8 cellular contexts compared by ENCODE assay signal in the genomic region with DNA sequence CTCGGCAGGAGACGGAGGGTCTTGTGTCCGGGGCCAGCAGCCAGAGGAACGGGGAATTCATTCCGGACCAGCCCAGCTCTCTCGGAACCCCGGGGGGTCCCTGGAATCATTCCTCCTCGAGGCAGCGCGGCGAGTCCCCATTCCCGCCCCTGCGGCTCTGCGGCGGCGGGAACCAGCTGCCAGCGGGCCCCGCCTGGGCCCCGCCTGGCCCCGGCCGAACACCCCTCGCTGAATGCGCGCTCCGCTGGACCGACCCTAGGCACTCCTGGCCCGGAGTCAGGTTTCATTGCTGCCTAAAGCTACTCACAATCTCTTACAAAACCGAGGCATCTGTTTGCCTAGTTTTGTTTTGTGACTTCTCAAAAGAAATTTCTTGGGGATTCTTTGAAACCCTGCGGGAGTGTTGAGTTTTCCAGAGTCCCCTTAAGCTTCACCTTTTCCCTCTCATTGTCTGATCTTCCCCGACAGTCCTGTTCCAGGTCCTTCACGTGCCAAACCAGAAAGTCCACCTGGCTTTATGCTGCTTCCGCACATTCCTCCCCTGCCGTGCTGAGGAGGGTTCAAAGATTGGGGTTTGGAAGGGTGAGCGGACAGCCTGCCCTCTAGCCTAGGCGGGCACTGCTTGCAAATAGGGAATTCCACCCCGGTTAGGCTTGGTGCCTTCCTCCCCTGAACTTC. TPM values are rescaled to one million over a fixed set of nuclear protein-coding genes. Genes with fewer than 3 reads are reported as not detected.
DNase-seq lines count a peak whose midpoint lies in the region; ATAC-seq and TF ChIP-seq lines count a peak whose summit lies in the region.

No MANE protein-coding gene starts in this region.

- H3K4me1 Mint-ChIP-seq in activated T-cell treated with anti-CD3 and anti-CD28 coated beads, Interleukin-2, amount 50 U/mL, for 72 hours (ENCODE audit: low read depth), result peaks cover 54% of the 10 kb centered on the region
- H3K4me1 Mint-ChIP-seq in progenitor cell of endocrine pancreas (ENCODE audit: low read depth), result peaks cover 22% of the 10 kb centered on the region

- no peaks in the 10 kb centered on the region for H3K9me3 ChIP-seq in heart right ventricle

- peak overlapping the region; percentile 44 to 93 (median 78) for H3K4me3 ChIP-seq in heart right ventricle

- peaks cover 0 to 58% (median 31%) of the 10 kb centered on the region in 9 donors for H3K4me1 ChIP-seq in heart right ventricle

- peak overlapping the region; percentile 86 to 95 (median 92) for H3K27ac ChIP-seq in heart right ventricle

- H3K36me3 ChIP-seq in heart right ventricle, result no peaks in the 10 kb centered on the region

- 1 to 2% methylated on average over 36 of the region's 36 CpGs for WGBS in heart right ventricle, 2 donors

- H3K36me3 Mint-ChIP-seq in activated T-cell treated with anti-CD3 and anti-CD28 coated beads, Interleukin-2, amount 50 U/mL, for 72 hours (ENCODE audit: insufficient read depth in 2 of 2), result peaks cover 3 to 4% of the 10 kb centered on the region in 2 donors
- H3K36me3 Mint-ChIP-seq in progenitor cell of endocrine pancreas (ENCODE audit: insufficient read depth), result no peaks in the 10 kb centered on the region

- peak; percentile 52 for DNase-seq in EL
- DNase-seq in HuH-7.5 (ENCODE audit: low spot score), result peak; percentile 13
- DNase-seq in activated T-cell treated with anti-CD3 and anti-CD28 coated beads, Interleukin-2, amount 50 U/mL, for 72 hours, result peak; percentile 35 to 39
- peak; percentile 34 to 57 for DNase-seq in heart right ventricle
- DNase-seq in progenitor cell of endocrine pancreas (ENCODE audit: low spot score, unreplicated experiment), result peak; percentile 29
- DNase-seq in NCI-H446 treated with DMSO at 0.1 percent for 48 hours (lab: John Stamatoyannopoulos, UW), result no peak
- DNase-seq in NOMO-1 treated with DMSO at 0.1 percent for 48 hours (lab: John Stamatoyannopoulos, UW; ENCODE audit: unreplicated experiment), result no peak

- peak overlapping the region; percentile 95 to 98 for H3K4me3 Mint-ChIP-seq in activated T-cell treated with anti-CD3 and anti-CD28 coated beads, Interleukin-2, amount 50 U/mL, for 72 hours
- H3K4me3 Mint-ChIP-seq in progenitor cell of endocrine pancreas (ENCODE audit: low read depth), result peak overlapping the region; percentile 82

- H3K27ac Mint-ChIP-seq in activated T-cell treated with anti-CD3 and anti-CD28 coated beads, Interleukin-2, amount 50 U/mL, for 72 hours, result peak overlapping the region; percentile 77
- H3K27ac Mint-ChIP-seq in progenitor cell of endocrine pancreas, result peak overlapping the region; percentile 88

- intact Hi-C loops in heart right ventricle (cut with DNase I), result loop anchor here in 7 of 10 donors (5.0 to 10.0 kb wide), 7 partner anchors 52 to 135 kb away; no protein-coding TSS in a partner anchor

- no peaks in the 10 kb centered on the region for H3K9me3 Mint-ChIP-seq in activated T-cell treated with anti-CD3 and anti-CD28 coated beads, Interleukin-2, amount 50 U/mL, for 72 hours
- H3K9me3 Mint-ChIP-seq in progenitor cell of endocrine pancreas (ENCODE audit: low read depth), result no peaks in the 10 kb centered on the region

- peaks cover 0 to 5% (median 0%) of the 10 kb centered on the region in 7 donors for H3K27me3 ChIP-seq in heart right ventricle

- H3K27me3 Mint-ChIP-seq in activated T-cell treated with anti-CD3 and anti-CD28 coated beads, Interleukin-2, amount 50 U/mL, for 72 hours (ENCODE audit: low read depth), result peaks cover 37% of the 10 kb centered on the region
- peaks cover 25% of the 10 kb centered on the region for H3K27me3 Mint-ChIP-seq in progenitor cell of endocrine pancreas

- no peak for TF ChIP-seq CTCF in heart right ventricle (IDR thresholded peaks at IDR 0.05)
- no peak for TF ChIP-seq CTCF in progenitor cell of endocrine pancreas (IDR thresholded peaks at IDR 0.05; ENCODE audit: unreplicated experiment)

- ATAC-seq in GM21447 (IDR thresholded peaks at IDR 0.05; ENCODE audit: unreplicated experiment), result peak; percentile 31
- ATAC-seq in activated T-cell treated with anti-CD3 and anti-CD28 coated beads, Interleukin-2, amount 50 U/mL, for 72 hours (replicated peaks in 1 of 2), result peak; percentile 31 to 47
- peak; percentile 57 to 79 (median 63) for ATAC-seq in heart right ventricle

RNA-seq across cellular contexts. Expression of gene ARHGAP10, which starts 0.8 kb away (rescaled TPM):
- 10 to 100 TPM in 1 of 2 donors, 1 to 10 TPM in 1; 9.3 to 12.4 TPM for total RNA-seq in activated T-cell treated with anti-CD3 and anti-CD28 coated beads, Interleukin-2, amount 50 U/mL, for 72 hours
- total RNA-seq in heart right ventricle, result 10 to 100 TPM; 33.9 to 71.1 (median 60.7) TPM
- 10 to 100 TPM; 39.0 to 63.0 TPM for polyA plus RNA-seq in heart right ventricle
- 11.0 and 13.1 TPM in 2 replicates for total RNA-seq in progenitor cell of endocrine pancreas

RNA-seq across cellular contexts. Expression of gene PRMT9, which starts 48.7 kb away (rescaled TPM):
- total RNA-seq in activated T-cell treated with anti-CD3 and anti-CD28 coated beads, Interleukin-2, amount 50 U/mL, for 72 hours, result 1 to 10 TPM; 8.9 to 9.0 TPM
- total RNA-seq in heart right ventricle (1 to 10 TPM; 5.1 to 7.3 (median 6.6) TPM), progenitor cell of endocrine pancreas (13.0 and 13.5 TPM in 2 replicates)
- polyA plus RNA-seq in heart right ventricle, result 1 to 10 TPM; 3.0 to 3.9 TPM

Comparison
In these comparisons a context has a peak if more than half of its experiments do, and no peak if none do; other contexts are left out.
1. DNase-seq: peak in EL (single experiment), HuH-7.5 (single experiment), activated T-cell treated with anti-CD3 and anti-CD28 coated beads, Interleukin-2, amount 50 U/mL, for 72 hours (2 of 2), heart right ventricle (2 of 2) and progenitor cell of endocrine pancreas (single experiment); none in NCI-H446 treated with DMSO at 0.1 percent for 48 hours (single experiment) and NOMO-1 treated with DMSO at 0.1 percent for 48 hours (single experiment).
2. Peak in every context shown above with its lines, with median percentiles within 50 percentile points of each other: ATAC-seq.